ENCODE assay signal across 32 cellular contexts in genomic region chr10:132314336-132314735, GRCh38.
"Had no signal": no experiment of that assay in that cellular context is flagged by ENCODE, and none has a peak within 500 bp of the region (broad histone marks: within the 10 kb centered on the region; RNA-seq: fewer than 3 reads in every experiment).

No MANE protein-coding gene starts in this region.

- H3K79me2 ChIP-seq: parathyroid adenoma had no signal

- H3K27ac Mint-ChIP-seq: naive thymus-derived CD8-positive, alpha-beta T cell; natural killer cell treated with Interleukin-12 subunit alpha and Interleukin-12 subunit beta and Interleukin-15 and Interleukin-18, amount 100 ng/mL, for 72 hours; nephron progenitor cell; progenitor cell of endocrine pancreas; stimulated activated memory B cell treated with anti-CD40 and anti-IgM and Interleukin-4, amounts not matched to agents 10 μg/mL and 1 μg/mL and 100 μg/mL, for 72 hours; stimulated activated naive CD8-positive, alpha-beta T cell treated with anti-CD3 and anti-CD28 coated beads, Interleukin-15, amount 100 ng/mL, for 72 hours; type B pancreatic cell had no signal

- H3K27ac ChIP-seq: neutrophil, ovary, parathyroid adenoma, psoas muscle, skin epidermis, spleen, suprapubic skin, testis, tibial artery, transverse colon, upper lobe of right lung, uterus had no signal

- H2AFZ ChIP-seq: parathyroid adenoma had no signal

- H3K36me3 ChIP-seq: neutrophil, ovary, spleen, suprapubic skin, tibial artery, transverse colon, upper lobe of right lung, uterus had no signal

- H3K9me3 Mint-ChIP-seq: natural killer cell treated with Interleukin-12 subunit alpha and Interleukin-12 subunit beta and Interleukin-15 and Interleukin-18, amount 100 ng/mL, for 72 hours had no signal

- H3K9me3 ChIP-seq: neutrophil, ovary, psoas muscle, suprapubic skin, testis, tibial artery, transverse colon, upper lobe of right lung, uterus had no signal

- H3K27me3 Mint-ChIP-seq: naive thymus-derived CD8-positive, alpha-beta T cell; stimulated activated memory B cell treated with anti-CD40 and anti-IgM and Interleukin-4, amounts not matched to agents 10 μg/mL and 1 μg/mL and 100 μg/mL, for 72 hours had no signal

- ATAC-seq: naive thymus-derived CD8-positive, alpha-beta T cell; natural killer cell treated with Interleukin-12 subunit alpha and Interleukin-12 subunit beta and Interleukin-15 and Interleukin-18, amount 100 ng/mL, for 72 hours; psoas muscle; right cardiac atrium; sciatic nerve; stimulated activated memory B cell treated with anti-CD40 and anti-IgM and Interleukin-4, amounts not matched to agents 10 μg/mL and 1 μg/mL and 100 μg/mL, for 72 hours; stimulated activated naive CD8-positive, alpha-beta T cell treated with anti-CD3 and anti-CD28 coated beads, Interleukin-15, amount 100 ng/mL, for 72 hours; stimulated activated naive CD8-positive, alpha-beta T cell treated with anti-CD3 and anti-CD28 coated beads, Interleukin-15, Interleukin-2, amounts not matched to agents 100 U/mL and 50 U/mL, for 24 hours; upper lobe of right lung had no signal

- H3K4me2 ChIP-seq: smooth muscle cell had no signal

- H3K4me3 ChIP-seq: ovary, psoas muscle, skin epidermis, smooth muscle cell, spleen, suprapubic skin, testis, tibial artery, transverse colon, upper lobe of right lung, uterus had no signal

- H3K4me3 Mint-ChIP-seq: naive thymus-derived CD8-positive, alpha-beta T cell; natural killer cell treated with Interleukin-12 subunit alpha and Interleukin-12 subunit beta and Interleukin-15 and Interleukin-18, amount 100 ng/mL, for 72 hours; nephron progenitor cell; neural crest cell; stimulated activated memory B cell treated with anti-CD40 and anti-IgM and Interleukin-4, amounts not matched to agents 10 μg/mL and 1 μg/mL and 100 μg/mL, for 72 hours; stimulated activated naive CD8-positive, alpha-beta T cell treated with anti-CD3 and anti-CD28 coated beads, Interleukin-15, amount 100 ng/mL, for 72 hours; type B pancreatic cell had no signal

- H3K27me3 ChIP-seq: ovary, suprapubic skin, testis, transverse colon, upper lobe of right lung, uterus had no signal

- H3K9ac ChIP-seq: parathyroid adenoma had no signal

- H3K36me3 Mint-ChIP-seq: naive thymus-derived CD8-positive, alpha-beta T cell; natural killer cell treated with Interleukin-12 subunit alpha and Interleukin-12 subunit beta and Interleukin-15 and Interleukin-18, amount 100 ng/mL, for 72 hours; stimulated activated memory B cell treated with anti-CD40 and anti-IgM and Interleukin-4, amounts not matched to agents 10 μg/mL and 1 μg/mL and 100 μg/mL, for 72 hours had no signal

- DNase-seq: naive thymus-derived CD8-positive, alpha-beta T cell; nephron progenitor cell; nucleus accumbens; psoas muscle; right cardiac atrium; spleen; stimulated activated CD4-positive, alpha-beta T cell treated with anti-CD3 and anti-CD28 coated beads, Interleukin-12 subunit alpha, Interleukin-12 subunit beta, amount 100 ng/mL, for 4 hours; stimulated activated CD4-positive, alpha-beta T cell treated with anti-CD3 and anti-CD28 coated beads, Interleukin-1b, Interleukin-23, amount 100 ng/mL, for 48 hours; stimulated activated CD4-positive, alpha-beta T cell treated with anti-CD3 and anti-CD28 coated beads, Interleukin-4, amount 100 ng/mL, for 1 hour; stimulated activated CD4-positive, alpha-beta T cell treated with anti-CD3 and anti-CD28 coated beads, Interleukin-4, amount 100 ng/mL, for 4 hours; stimulated activated CD8-positive, alpha-beta memory T cell treated with anti-CD3 and anti-CD28 coated beads, Interleukin-4, amount 100 ng/mL, for 48 hours; stimulated activated naive CD4-positive, alpha-beta T cell; stimulated activated naive CD8-positive, alpha-beta T cell treated with anti-CD3 and anti-CD28 coated beads, Interleukin-15, amount 100 ng/mL, for 72 hours; stimulated activated naive CD8-positive, alpha-beta T cell treated with anti-CD3 and anti-CD28 coated beads, Interleukin-15, Interleukin-2, amounts not matched to agents 100 U/mL and 50 U/mL, for 24 hours; substantia nigra; testis; tibial artery; transverse colon; upper lobe of right lung; uterus had no signal

- H3K4me1 ChIP-seq: testis, tibial artery, transverse colon, upper lobe of right lung, uterus had no signal
